16 cellular contexts compared by ENCODE assay signal in the genomic region with DNA sequence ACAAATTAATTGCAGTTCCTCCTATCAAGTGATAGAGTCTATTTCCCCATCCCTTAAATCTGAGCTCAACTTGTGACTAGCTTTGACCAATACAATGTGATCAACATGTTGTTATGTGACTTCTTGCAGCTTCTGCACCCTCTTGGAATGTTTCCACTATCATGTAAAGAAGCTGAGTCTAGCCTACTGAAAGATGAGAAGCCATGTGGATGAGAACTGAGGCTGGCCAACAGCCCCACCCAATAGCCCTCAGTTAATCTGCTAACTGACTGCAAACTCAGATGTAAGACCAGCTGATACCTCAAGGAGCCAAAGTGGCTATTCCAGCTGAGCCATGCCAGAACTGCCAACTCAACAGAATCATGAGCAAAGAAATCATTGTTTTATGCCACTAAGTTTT. TPM values are rescaled to one million over a fixed set of nuclear protein-coding genes. Genes with fewer than 3 reads are reported as not detected.
DNase-seq lines count a peak whose midpoint lies in the region; ATAC-seq and TF ChIP-seq lines count a peak whose summit lies in the region.
"Had no signal": no experiment of that assay in that cellular context is flagged by ENCODE, and none has a peak within 500 bp of the region (broad histone marks: within the 10 kb centered on the region; RNA-seq: fewer than 3 reads in every experiment).

No MANE protein-coding gene starts in this region.

- no peak for TF ChIP-seq CTCF in AG09319 (IDR thresholded peaks at IDR 0.05; ENCODE audit: low read depth, low read length)
- TF ChIP-seq CTCF in HEK293 (tag by site-specific recombination; IDR thresholded peaks at IDR 0.05), result no peak
- no peak for TF ChIP-seq CTCF in choroid plexus epithelial cell (conservative IDR thresholded peaks at IDR 0.05; ENCODE audit: low read depth, low read length)
- TF ChIP-seq CTCF in foreskin fibroblast (IDR thresholded peaks at IDR 0.05; ENCODE audit: low read depth, low read length), result no peak

- DNase-seq in AG09319 (ENCODE audit: extremely low read depth, low read depth), result peak; percentile 8
- DNase-seq in choroid plexus epithelial cell (ENCODE audit: low read depth), result peak; percentile 67
- DNase-seq in foreskin fibroblast, result peak; percentile 62 to 78
- no peak for DNase-seq in NCI-H345 treated with DMSO at 0.1 percent for 48 hours (lab: John Stamatoyannopoulos, UW; ENCODE audit: unreplicated experiment)
- no peak for DNase-seq in left lobe of liver (ENCODE audit: low spot score)
- DNase-seq: CD4-positive, alpha-beta T cell; DND-41; GF-D8; NCI-H1048; NCI-H446 treated with DMSO at 0.1 percent for 48 hours; NCI-H748 treated with DMSO at 0.1 percent for 48 hours; PC-9 had no signal

- no peak overlapping the region for H3K4me3 ChIP-seq in HEK293 (ENCODE audit: low read depth, low read length)
- no peak overlapping the region for H3K4me3 ChIP-seq in choroid plexus epithelial cell (ENCODE audit: low read depth, low read length)
- no peak overlapping the region for H3K4me3 ChIP-seq in foreskin fibroblast (ENCODE audit: low read depth in 1 of 2, low read length in 2 of 2)
- H3K4me3 ChIP-seq: PC-9, SK-N-MC had no signal

- ATAC-seq in HG03520 (IDR thresholded peaks at IDR 0.05; ENCODE audit: unreplicated experiment) (no peak), left lobe of liver (no peak), HG03139 (IDR thresholded peaks at IDR 0.05; ENCODE audit: unreplicated experiment) (no peak)

- CTCF ChIA-PET in HEK293 (lab: Yijun Ruan, JAX), result interaction anchor here (0.6 to 2.5 kb wide), 3 partner anchors 10 to 149 kb away, joined by 3 to 9 read pairs (median 5); no protein-coding TSS in a partner anchor

- no peaks in the 10 kb centered on the region for H3K4me1 ChIP-seq in HEK293 (ENCODE audit: control insufficient read depth, insufficient read depth, low read length)

- no peaks in the 10 kb centered on the region; a peak in 1 of 3 replicates for H3K36me3 ChIP-seq in HEK293 (ENCODE audit: control insufficient read depth in 2 of 2, insufficient read depth in 1 of 2, low read length in 2 of 2)

- POLR2A ChIA-PET in HEK293 (lab: Yijun Ruan, JAX), result no interaction called here

- H3K9me3 ChIP-seq in HEK293 (ENCODE audit: control insufficient read depth, insufficient read depth, low read depth, low read length), result no peaks in the 10 kb centered on the region

- H3K27ac ChIP-seq in HEK293 (ENCODE audit: extremely low read depth, low read depth, low read length), result no peak overlapping the region
- H3K27ac ChIP-seq: PC-9 had no signal

TF ChIP-seq in HEK293, 187 proteins besides CTCF, POLR2A, EP300 and RAD21:
- TF ChIP-seq, protein P1, sequence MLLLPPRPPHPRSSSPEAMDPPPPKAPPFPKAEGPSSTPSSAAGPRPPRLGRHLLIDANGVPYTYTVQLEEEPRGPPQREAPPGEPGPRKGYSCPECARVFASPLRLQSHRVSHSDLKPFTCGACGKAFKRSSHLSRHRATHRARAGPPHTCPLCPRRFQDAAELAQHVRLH (tag by site-specific recombination; IDR thresholded peaks at IDR 0.05), result no peak
- TF ChIP-seq ZBTB1 (tag by site-specific recombination; IDR thresholded peaks at IDR 0.05) (no peak), SCRT2 (tag by site-specific recombination; IDR thresholded peaks at IDR 0.05) (peak; percentile 27; the same call in 1 of the 2 replicates)

RNA-seq across cellular contexts. Expression of gene LYST, which starts 44.0 kb away (rescaled TPM):
- 12.2 TPM for total RNA-seq in left lobe of liver

Comparison
In these comparisons a context has a peak if more than half of its experiments do, and no peak if none do; other contexts are left out.
1. DNase-seq: peak in AG09319 (single experiment), choroid plexus epithelial cell (single experiment) and foreskin fibroblast (2 of 2); none in NCI-H345 treated with DMSO at 0.1 percent for 48 hours (single experiment) and left lobe of liver (single experiment).